Comparison of ENCODE assay signal across 8 cellular contexts in the genomic region with DNA sequence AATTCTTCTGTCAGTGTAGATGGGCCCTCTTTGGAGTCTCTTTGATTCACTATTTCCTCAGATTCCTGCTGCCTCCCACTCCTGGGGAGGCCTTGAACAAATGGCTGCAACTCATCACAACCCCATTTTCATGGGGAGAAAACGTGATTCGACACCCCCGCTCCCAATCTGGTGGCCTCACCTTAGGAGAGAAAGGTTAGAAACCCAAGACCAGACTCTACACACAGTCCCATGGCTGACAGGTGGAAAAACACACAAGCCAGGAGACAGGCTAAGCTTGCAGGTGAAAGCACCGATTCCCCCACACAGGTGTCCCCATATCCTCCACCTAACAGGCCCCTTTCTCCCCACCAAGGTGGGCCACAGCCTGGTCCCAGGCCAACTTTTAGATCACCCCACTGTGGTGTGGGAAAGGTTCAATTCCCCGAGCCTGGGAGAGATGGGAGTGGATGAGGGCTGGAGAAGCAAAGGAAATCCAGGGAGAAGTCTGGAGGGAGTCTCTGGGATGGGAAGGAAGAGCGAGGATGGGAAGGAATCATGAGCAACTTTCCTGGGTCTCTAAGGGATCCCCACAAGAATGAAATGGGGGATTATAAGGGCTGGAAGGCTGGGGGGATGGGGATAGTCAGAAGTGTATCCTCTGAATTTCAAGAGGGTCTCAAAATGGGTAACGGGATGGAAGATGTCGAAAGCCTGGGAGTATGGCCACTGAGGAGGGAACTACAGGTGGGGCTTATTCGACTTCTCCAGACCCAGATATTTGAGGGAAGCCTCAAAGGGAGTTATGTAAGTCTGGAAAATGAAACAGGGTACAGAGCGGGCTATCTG. TPM values are rescaled to one million over a fixed set of nuclear protein-coding genes. Genes with fewer than 3 reads are reported as not detected.
DNase-seq lines count a peak whose midpoint lies in the region; ATAC-seq and TF ChIP-seq lines count a peak whose summit lies in the region.

No MANE protein-coding gene starts in this region.

- H3K4me1 Mint-ChIP-seq in naive thymus-derived CD8-positive, alpha-beta T cell, result peaks cover 46 to 86% (median 78%) of the 10 kb centered on the region in 4 donors

- H3K27me3 ChIP-seq in OCI-LY3 (ENCODE audit: low read depth, low read length) (no peaks in the 10 kb centered on the region), colonic mucosa (no peaks in the 10 kb centered on the region)

- peak overlapping the region; percentile 90 to 97 (median 95) for H3K4me3 Mint-ChIP-seq in naive thymus-derived CD8-positive, alpha-beta T cell

- H3K9me3 ChIP-seq in OCI-LY3 (ENCODE audit: insufficient read depth, low read length), result no peaks in the 10 kb centered on the region
- no peaks in the 10 kb centered on the region for H3K9me3 ChIP-seq in colonic mucosa

- H3K4me3 ChIP-seq in OCI-LY3 (ENCODE audit: low read length) (peak overlapping the region; percentile 94), colonic mucosa (peak overlapping the region; percentile 96)

- H3K27ac ChIP-seq in OCI-LY3 (ENCODE audit: low read length), result peak overlapping the region; percentile 51
- peak overlapping the region; percentile 86 for H3K27ac ChIP-seq in colonic mucosa

- H3K9ac ChIP-seq in OCI-LY3 (ENCODE audit: low read length), result peak overlapping the region; percentile 85
- peak overlapping the region; percentile 96 to 98 for H3K9ac ChIP-seq in colonic mucosa (ENCODE audit: low read depth in 2 of 2, low read length in 2 of 2)

- peak overlapping the region; percentile 90 to 99 (median 96) for H3K27ac Mint-ChIP-seq in naive thymus-derived CD8-positive, alpha-beta T cell

- no peak for TF ChIP-seq CTCF in OCI-LY3 (IDR thresholded peaks at IDR 0.05; ENCODE audit: low read depth, low read length)
- TF ChIP-seq CTCF in colonic mucosa (IDR thresholded peaks at IDR 0.05), result no peak
- TF ChIP-seq CTCF in GM13977 (IDR thresholded peaks at IDR 0.05; ENCODE audit: extremely low read depth, insufficient read depth, missing control alignments), result no peak

- H3K36me3 Mint-ChIP-seq in naive thymus-derived CD8-positive, alpha-beta T cell, result peaks cover 2 to 26% (median 7%) of the 10 kb centered on the region in 3 donors

- H3K4me1 ChIP-seq in OCI-LY3 (ENCODE audit: low read length) (peaks cover 27% of the 10 kb centered on the region), colonic mucosa (peaks cover 22% of the 10 kb centered on the region)

- peaks cover 44% of the 10 kb centered on the region for H3K36me3 ChIP-seq in OCI-LY3 (replicated peaks; ENCODE audit: low read depth, low read length)
- no peaks in the 10 kb centered on the region for H3K36me3 ChIP-seq in colonic mucosa

- POLR2A ChIA-PET in naive thymus-derived CD8-positive, alpha-beta T cell (lab: Charles Lee), result interaction anchor here (0.6 kb wide), 1 partner anchor 100 kb away, joined by 4 read pairs; no protein-coding TSS in a partner anchor

- peak overlapping the region; percentile 96 for H3K4me2 ChIP-seq in OCI-LY3 (ENCODE audit: low read length)

- no peaks in the 10 kb centered on the region for H3K27me3 Mint-ChIP-seq in naive thymus-derived CD8-positive, alpha-beta T cell

- no peak for ATAC-seq in naive thymus-derived CD8-positive, alpha-beta T cell
- ATAC-seq in HG03095 (IDR thresholded peaks at IDR 0.05; ENCODE audit: unreplicated experiment) (no peak), GM19463 (IDR thresholded peaks at IDR 0.05; ENCODE audit: unreplicated experiment) (no peak)

- DNase-seq in CD1c-positive myeloid dendritic cell (ENCODE audit: extremely low spot score) (peak; percentile 12), colonic mucosa (no peak), iPS-NIHi7 (ENCODE audit: extremely low spot score) (no peak), GM13977 (ENCODE audit: low spot score) (no peak)
- no peak for DNase-seq in naive thymus-derived CD8-positive, alpha-beta T cell

- intact Hi-C loops in colonic mucosa (cut with DNase I), result loop anchor here (10.0 kb wide), 1 partner anchor 278 kb away; no protein-coding TSS in a partner anchor

- H3K79me2 ChIP-seq in OCI-LY3 (ENCODE audit: low read length), result peaks cover 92% of the 10 kb centered on the region

- H2AFZ ChIP-seq in OCI-LY3 (ENCODE audit: low read depth, low read length), result no peak overlapping the region

- no peaks in the 10 kb centered on the region for H3K9me3 Mint-ChIP-seq in naive thymus-derived CD8-positive, alpha-beta T cell

- in situ Hi-C loops in GM13977 (cut with MboI; ENCODE audit: low pct_unique_long_range_greater_than_20kb, low sequenced_read_pairs, unreplicated experiment), result no loop called here

- peaks cover 41% of the 10 kb centered on the region for H4K20me1 ChIP-seq in OCI-LY3 (ENCODE audit: insufficient read depth, low read length)

RNA-seq across cellular contexts. Expression of a gene that starts 0.9 kb away (rescaled TPM):
- total RNA-seq in colonic mucosa, result 10 to 100 TPM; 17.7 to 18.6 TPM
- total RNA-seq in naive thymus-derived CD8-positive, alpha-beta T cell, result 10 to 100 TPM; 12.9 to 14.5 TPM
- polyA plus RNA-seq in naive thymus-derived CD8-positive, alpha-beta T cell, result 1 to 10 TPM; 1.2 to 4.2 (median 2.5) TPM

RNA-seq across cellular contexts. Expression of a gene that starts 1.1 kb away (rescaled TPM):
- 10 to 100 TPM; 26.9 to 36.3 TPM for total RNA-seq in colonic mucosa
- total RNA-seq in naive thymus-derived CD8-positive, alpha-beta T cell, result 10 to 100 TPM; 15.4 to 21.8 TPM
- polyA plus RNA-seq in naive thymus-derived CD8-positive, alpha-beta T cell, result 10 to 100 TPM; 10.7 to 15.0 (median 12.2) TPM
